In the genomic region with DNA sequence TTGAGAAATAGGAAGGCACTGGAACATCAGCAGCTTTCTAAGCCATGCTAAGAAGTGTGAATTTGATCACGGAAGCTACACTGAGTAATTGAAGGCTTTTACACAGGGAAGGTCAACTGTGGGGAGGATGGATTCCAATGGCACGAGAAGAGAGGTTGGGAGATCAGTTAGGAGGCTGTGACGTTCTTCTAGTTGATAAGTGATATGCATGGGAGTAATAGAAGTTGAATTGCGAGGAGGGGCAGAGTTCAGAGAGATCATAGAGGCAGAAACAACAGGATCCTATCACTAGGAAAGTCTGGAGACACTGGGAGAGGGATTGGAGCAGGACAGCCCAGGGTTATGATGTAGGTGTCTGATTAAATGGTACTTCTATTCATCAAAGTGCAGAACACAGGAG, we compare ENCODE assay signal across 22 cellular contexts. TPM values are rescaled to one million over a fixed set of nuclear protein-coding genes. Genes with fewer than 3 reads are reported as not detected.
DNase-seq lines count a peak whose midpoint lies in the region; ATAC-seq and TF ChIP-seq lines count a peak whose summit lies in the region.
"Had no signal": no experiment of that assay in that cellular context is flagged by ENCODE, and none has a peak within 500 bp of the region (broad histone marks: within the 10 kb centered on the region; RNA-seq: fewer than 3 reads in every experiment).

No MANE protein-coding gene starts in this region.

- no peaks in the 10 kb centered on the region for H3K9me3 Mint-ChIP-seq in activated CD4-positive, alpha-beta memory T cell treated with anti-CD3 and anti-CD28 coated beads for 36 hours
- H3K9me3 Mint-ChIP-seq: CD8-positive, alpha-beta memory T cell; H9; HFFc6 had no signal

- TF ChIP-seq EP300 in transverse colon (IDR thresholded peaks at IDR 0.05; ENCODE audit: low read depth), result no peak

- no peak overlapping the region for H3K9ac ChIP-seq in rectal smooth muscle tissue (ENCODE audit: low read length)
- H3K9ac ChIP-seq: GM23248 had no signal

- DNase-seq in NCI-H226 (peak; percentile 9), transverse colon (no peak), breast epithelium (ENCODE audit: low spot score in 2 of 2) (no peak), NCI-H774 (lab: John Stamatoyannopoulos, UW) (no peak)
- no peak for DNase-seq in activated CD4-positive, alpha-beta memory T cell treated with anti-CD3 and anti-CD28 coated beads for 36 hours
- DNase-seq: 8988T; AML-193; CD8-positive, alpha-beta memory T cell; GM23248; H9; HFFc6; KG1; NCI-H1092 treated with DMSO at 0.1 percent for 48 hours; NCI-H1436 treated with DMSO at 0.1 percent for 48 hours; NCI-H1930; NCI-H510A; SIG-M5 had no signal

- H3K27ac Mint-ChIP-seq in activated CD4-positive, alpha-beta memory T cell treated with anti-CD3 and anti-CD28 coated beads for 36 hours, result no peak overlapping the region
- H3K27ac Mint-ChIP-seq: CD8-positive, alpha-beta memory T cell; H9; HFFc6 had no signal

- no peaks in the 10 kb centered on the region for H3K9me3 ChIP-seq in transverse colon
- no peaks in the 10 kb centered on the region for H3K9me3 ChIP-seq in breast epithelium

- no peaks in the 10 kb centered on the region for H3K27me3 ChIP-seq in rectal smooth muscle tissue (ENCODE audit: control insufficient read depth, insufficient read depth, low read length)
- peaks cover 4% of the 10 kb centered on the region for H3K27me3 ChIP-seq in transverse colon
- no peaks in the 10 kb centered on the region for H3K27me3 ChIP-seq in breast epithelium

- intact Hi-C loops in transverse colon (cut with DNase I; ENCODE audit: low total_unique reads) (no loop called here), breast epithelium (cut with DNase I; ENCODE audit: low total_unique reads) (no loop called here)
- intact Hi-C loops in activated CD4-positive, alpha-beta memory T cell treated with anti-CD3 and anti-CD28 coated beads for 36 hours (cut with micrococcal nuclease), result no loop called here

- no peak for TF ChIP-seq CTCF in transverse colon (IDR thresholded peaks at IDR 0.05)
- TF ChIP-seq CTCF in breast epithelium (IDR thresholded peaks at IDR 0.05), result no peak

- peaks cover 24% of the 10 kb centered on the region for H3K4me1 ChIP-seq in rectal smooth muscle tissue (ENCODE audit: control insufficient read depth, insufficient read depth, low read length)
- peaks cover 0 to 27% (median 6%) of the 10 kb centered on the region in 4 donors for H3K4me1 ChIP-seq in transverse colon
- no peaks in the 10 kb centered on the region for H3K4me1 ChIP-seq in breast epithelium

- ATAC-seq in esophagus mucosa, result peak; percentile 28
- ATAC-seq: HepG2 had no signal

- H3K36me3 ChIP-seq in rectal smooth muscle tissue (ENCODE audit: control insufficient read depth, insufficient read depth, low read length) (no peaks in the 10 kb centered on the region), transverse colon (no peaks in the 10 kb centered on the region), breast epithelium (no peaks in the 10 kb centered on the region)

- H3K36me3 Mint-ChIP-seq in activated CD4-positive, alpha-beta memory T cell treated with anti-CD3 and anti-CD28 coated beads for 36 hours, result no peaks in the 10 kb centered on the region
- H3K36me3 Mint-ChIP-seq: CD8-positive, alpha-beta memory T cell had no signal

- H3K27ac ChIP-seq in rectal smooth muscle tissue (ENCODE audit: low read depth, low read length), result peak overlapping the region; percentile 33
- peak overlapping the region in 3 of 4 donors; percentile 15 to 65 (median 21) for H3K27ac ChIP-seq in transverse colon
- no peak overlapping the region for H3K27ac ChIP-seq in breast epithelium
- H3K27ac ChIP-seq: C4-2B, GM23248 had no signal

- H3K4me3 Mint-ChIP-seq in activated CD4-positive, alpha-beta memory T cell treated with anti-CD3 and anti-CD28 coated beads for 36 hours, result no peak overlapping the region
- H3K4me3 Mint-ChIP-seq: CD8-positive, alpha-beta memory T cell; H9; HFFc6 had no signal

- TF ChIP-seq POLR2A in transverse colon (IDR thresholded peaks at IDR 0.05) (no peak), breast epithelium (IDR thresholded peaks at IDR 0.05) (no peak)

- WGBS in transverse colon (ENCODE audit: low coverage in 1 of 2), 2 donors, result 64 to 68% methylated on average over 4 of the region's 4 CpGs

- in situ Hi-C loops in transverse colon (cut with MboI; ENCODE audit: low pct_ligation_motif_present in 1 of 4, low pct_unique_long_range_greater_than_20kb in 1 of 4, low sequenced_read_pairs in 3 of 4), result no loop called here

- H3K4me1 Mint-ChIP-seq in activated CD4-positive, alpha-beta memory T cell treated with anti-CD3 and anti-CD28 coated beads for 36 hours (ENCODE audit: low read depth), result no peaks in the 10 kb centered on the region
- H3K4me1 Mint-ChIP-seq: CD8-positive, alpha-beta memory T cell; H9 had no signal

- POLR2A ChIA-PET in activated CD4-positive, alpha-beta memory T cell treated with anti-CD3 and anti-CD28 coated beads for 36 hours (lab: Charles Lee), result no interaction called here

- CTCF ChIA-PET in activated CD4-positive, alpha-beta memory T cell treated with anti-CD3 and anti-CD28 coated beads for 36 hours (lab: Charles Lee), result no interaction called here

- H3K27me3 Mint-ChIP-seq in activated CD4-positive, alpha-beta memory T cell treated with anti-CD3 and anti-CD28 coated beads for 36 hours, result peaks cover 1% of the 10 kb centered on the region

- H3K4me3 ChIP-seq in rectal smooth muscle tissue (ENCODE audit: low read length) (no peak overlapping the region), transverse colon (no peak overlapping the region), breast epithelium (no peak overlapping the region)
- H3K4me3 ChIP-seq: GM23248 had no signal

RNA-seq across cellular contexts. Expression of gene LMOD1, which starts 16.2 kb away (rescaled TPM):
- total RNA-seq in esophagus mucosa (4.1 TPM), transverse colon (100 to 1,000 TPM in 3 of 4 donors, 10 to 100 TPM in 1; 73.2 to 166 (median 115) TPM), breast epithelium (10 to 100 TPM; 60.0 to 92.2 (median 87.2) TPM)
- not detected for total RNA-seq in activated CD4-positive, alpha-beta memory T cell treated with anti-CD3 and anti-CD28 coated beads for 36 hours
- total RNA-seq: CD8-positive, alpha-beta memory T cell; Daoy; HepG2 had no signal

RNA-seq across cellular contexts. Expression of gene TIMM17A, which starts 25.2 kb away (rescaled TPM):
- total RNA-seq in esophagus mucosa (36.3 TPM), transverse colon (10 to 100 TPM in 3 of 4 donors, 1 to 10 TPM in 1; 3.0 to 37.0 (median 33.7) TPM), breast epithelium (10 to 100 TPM; 24.5 to 30.1 (median 26.2) TPM)
- total RNA-seq in activated CD4-positive, alpha-beta memory T cell treated with anti-CD3 and anti-CD28 coated beads for 36 hours, result 10 to 100 TPM; 66.5 to 67.2 TPM

RNA-seq across cellular contexts. Expression of gene SHISA4, which starts 41.4 kb away (rescaled TPM):
- 1.2 TPM for total RNA-seq in esophagus mucosa
- total RNA-seq in transverse colon, result 1 to 10 TPM; 2.2 to 6.7 (median 4.6) TPM
- 10 to 100 TPM; 15.7 to 21.9 (median 20.3) TPM for total RNA-seq in breast epithelium
- total RNA-seq in activated CD4-positive, alpha-beta memory T cell treated with anti-CD3 and anti-CD28 coated beads for 36 hours, result under 1 TPM; 0.27 to 0.59 TPM

RNA-seq across cellular contexts. Expression of gene RNPEP, which starts 52.3 kb away (rescaled TPM):
- 89.6 TPM for total RNA-seq in esophagus mucosa
- total RNA-seq in transverse colon, result 100 to 1,000 TPM; 118 to 285 (median 184) TPM
- 10 to 100 TPM; 43.0 to 66.7 (median 57.4) TPM for total RNA-seq in breast epithelium
- total RNA-seq in activated CD4-positive, alpha-beta memory T cell treated with anti-CD3 and anti-CD28 coated beads for 36 hours, result 10 to 100 TPM; 48.3 to 50.1 TPM

Comparison
In these comparisons a context has a peak if more than half of its experiments do, and no peak if none do; other contexts are left out.
1. H3K27ac ChIP-seq: peak in rectal smooth muscle tissue (single experiment) and transverse colon (3 of 4); none in breast epithelium (0 of 2).
2. RNA of gene LMOD1, which starts 16.2 kb away (total RNA-seq): 73.2 to 166 TPM in transverse colon and 60.0 to 92.2 TPM in breast epithelium; 4.1 TPM in esophagus mucosa (single experiment) and not detected in activated CD4-positive, alpha-beta memory T cell treated with anti-CD3 and anti-CD28 coated beads for 36 hours; every median in the first group is over 10 times any median in the second.